ENCODE assay signal across 8 cellular contexts in genomic region chr2:237966565-237967462, GRCh38. TPM values are rescaled to one million over a fixed set of nuclear protein-coding genes. Genes with fewer than 3 reads are reported as not detected.
DNase-seq lines count a peak whose midpoint lies in the region; ATAC-seq and TF ChIP-seq lines count a peak whose summit lies in the region.

Gene UBE2F (plus strand): TSS chr2:237967014. CDS start chr2:237973108, 6,094 bp downstream.

- peaks cover 0 to 17% (median 3%) of the 10 kb centered on the region in 7 donors for H3K9me3 Mint-ChIP-seq in CD4-positive, CD25-positive, alpha-beta regulatory T cell
- peaks cover 17% of the 10 kb centered on the region for H3K9me3 Mint-ChIP-seq in activated CD8-positive, alpha-beta T cell treated with anti-CD3 and anti-CD28 coated beads for 36 hours

- H3K4me1 ChIP-seq in CD4-positive, CD25-positive, alpha-beta regulatory T cell (ENCODE audit: control insufficient read depth, insufficient read depth, low read length, poor library complexity, severe bottlenecking): peaks cover 35% of the 10 kb centered on the region
- H3K4me1 ChIP-seq in ectodermal cell (ENCODE audit: control insufficient read depth, insufficient read depth, low read length) (peaks cover 10% of the 10 kb centered on the region), lower lobe of right lung (peaks cover 36% of the 10 kb centered on the region)

- DNase-seq in CD4-positive, CD25-positive, alpha-beta regulatory T cell: peak; percentile 94 to 97 (median 97)
- peak; percentile 93 for DNase-seq in NCI-H82 treated with DMSO at 0.1 percent for 48 hours (lab: John Stamatoyannopoulos, UW; ENCODE audit: unreplicated experiment)
- peak; percentile 97 for DNase-seq in activated CD8-positive, alpha-beta T cell treated with anti-CD3 and anti-CD28 coated beads for 36 hours
- DNase-seq in lower lobe of right lung: peak; percentile 98
- peak; percentile 95 to 97 (median 96) for DNase-seq in stimulated activated CD4-positive, alpha-beta T cell treated with anti-CD3 and anti-CD28 coated beads, TNF-alpha, amount 100 ng/mL, for 24 hours (ENCODE audit: low read depth in 3 of 3)

- peak within 1 kb of the TSS; percentile 80 for H3K4me3 ChIP-seq in CD4-positive, CD25-positive, alpha-beta regulatory T cell (ENCODE audit: low read depth, low read length)
- H3K4me3 ChIP-seq in ectodermal cell (ENCODE audit: insufficient read depth, low read depth, low read length) (peak within 1 kb of the TSS; percentile 75), lower lobe of right lung (peak within 1 kb of the TSS; percentile 94)

- peaks cover 11% of the 10 kb centered on the region for H3K27me3 Mint-ChIP-seq in CD4-positive, CD25-positive, alpha-beta regulatory T cell
- H3K27me3 Mint-ChIP-seq in activated CD8-positive, alpha-beta T cell treated with anti-CD3 and anti-CD28 coated beads for 36 hours: no peaks in the 10 kb centered on the region

- CTCF ChIA-PET in activated CD8-positive, alpha-beta T cell treated with anti-CD3 and anti-CD28 coated beads for 36 hours (lab: Charles Lee): interaction anchor here (1.0 kb wide), 1 partner anchor 44 kb away, joined by 3 read pairs; no protein-coding TSS in a partner anchor

- H3K27ac ChIP-seq in CD4-positive, CD25-positive, alpha-beta regulatory T cell (ENCODE audit: insufficient read depth, low read length, poor library complexity, severe bottlenecking): peak within 1 kb of the TSS; percentile 41
- no peak within 1 kb of the TSS for H3K27ac ChIP-seq in ectodermal cell (ENCODE audit: insufficient read depth, low read depth, low read length, poor library complexity, severe bottlenecking)
- H3K27ac ChIP-seq in lower lobe of right lung: peak within 1 kb of the TSS; percentile 69

- H3K9me3 ChIP-seq in CD4-positive, CD25-positive, alpha-beta regulatory T cell (ENCODE audit: control insufficient read depth in 2 of 2, low read length in 2 of 2): peaks cover 10 to 14% of the 10 kb centered on the region in 2 experiments
- no peaks in the 10 kb centered on the region for H3K9me3 ChIP-seq in ectodermal cell (ENCODE audit: control insufficient read depth, low read length)
- H3K9me3 ChIP-seq in lower lobe of right lung: peaks cover 12% of the 10 kb centered on the region

- H3K4me1 Mint-ChIP-seq in CD4-positive, CD25-positive, alpha-beta regulatory T cell: peaks cover 19 to 45% (median 36%) of the 10 kb centered on the region in 4 donors
- peaks cover 39% of the 10 kb centered on the region for H3K4me1 Mint-ChIP-seq in activated CD8-positive, alpha-beta T cell treated with anti-CD3 and anti-CD28 coated beads for 36 hours (ENCODE audit: low read depth)

- peak within 1 kb of the TSS; percentile 88 to 97 (median 92) for H3K4me3 Mint-ChIP-seq in CD4-positive, CD25-positive, alpha-beta regulatory T cell
- peak within 1 kb of the TSS; percentile 80 for H3K4me3 Mint-ChIP-seq in activated CD8-positive, alpha-beta T cell treated with anti-CD3 and anti-CD28 coated beads for 36 hours

- 0% methylated on average over 123 of the region's 123 CpGs for WGBS in ectodermal cell, 2 experiments

- POLR2A ChIA-PET in activated CD8-positive, alpha-beta T cell treated with anti-CD3 and anti-CD28 coated beads for 36 hours (lab: Charles Lee): interaction anchor here (2.7 kb wide), 1 partner anchor 15 kb away, joined by 9 read pairs; no protein-coding TSS in a partner anchor

- intact Hi-C loops in activated CD8-positive, alpha-beta T cell treated with anti-CD3 and anti-CD28 coated beads for 36 hours (cut with micrococcal nuclease): loop anchor here (5.0 kb wide), 1 partner anchor 35 kb away; no protein-coding TSS in a partner anchor
- intact Hi-C loops in lower lobe of right lung (cut with DNase I): no loop called here

- TF ChIP-seq CTCF in activated CD8-positive, alpha-beta T cell treated with anti-CD3 and anti-CD28 coated beads for 36 hours (IDR thresholded peaks at IDR 0.05): no peak
- TF ChIP-seq CTCF in lower lobe of right lung (IDR thresholded peaks at IDR 0.05): no peak

- peaks cover 6% of the 10 kb centered on the region for H3K36me3 Mint-ChIP-seq in CD4-positive, CD25-positive, alpha-beta regulatory T cell
- H3K36me3 Mint-ChIP-seq in activated CD8-positive, alpha-beta T cell treated with anti-CD3 and anti-CD28 coated beads for 36 hours (ENCODE audit: low read depth): peaks cover 28% of the 10 kb centered on the region

- H3K27ac Mint-ChIP-seq in CD4-positive, CD25-positive, alpha-beta regulatory T cell: peak within 1 kb of the TSS; percentile 86 to 93 (median 93)
- peak within 1 kb of the TSS; percentile 73 for H3K27ac Mint-ChIP-seq in activated CD8-positive, alpha-beta T cell treated with anti-CD3 and anti-CD28 coated beads for 36 hours

- no peaks in the 10 kb centered on the region for H3K36me3 ChIP-seq in CD4-positive, CD25-positive, alpha-beta regulatory T cell (ENCODE audit: control insufficient read depth, insufficient read depth, low read length)
- no peaks in the 10 kb centered on the region for H3K36me3 ChIP-seq in ectodermal cell (ENCODE audit: control insufficient read depth, insufficient read depth, low read length)
- H3K36me3 ChIP-seq in lower lobe of right lung: no peaks in the 10 kb centered on the region

- no peaks in the 10 kb centered on the region for H3K27me3 ChIP-seq in CD4-positive, CD25-positive, alpha-beta regulatory T cell (ENCODE audit: control insufficient read depth, insufficient read depth, low read length)
- H3K27me3 ChIP-seq in ectodermal cell (ENCODE audit: control insufficient read depth, insufficient read depth, low read length, poor library complexity, severe bottlenecking) (no peaks in the 10 kb centered on the region), lower lobe of right lung (ENCODE audit: low read depth) (no peaks in the 10 kb centered on the region)

- ATAC-seq in CD4-positive, CD25-positive, alpha-beta regulatory T cell (ENCODE audit: low read depth in 2 of 2): peak; percentile 94 to 97
- ATAC-seq in GM19438 (IDR thresholded peaks at IDR 0.05; ENCODE audit: low read depth, unreplicated experiment): peak; percentile 97
- peak; percentile 81 for ATAC-seq in HG03575 (IDR thresholded peaks at IDR 0.05; ENCODE audit: extremely low read depth, insufficient number of reproducible peaks, low FRiP score, unreplicated experiment)
- peak; percentile 95 for ATAC-seq in activated CD8-positive, alpha-beta T cell treated with anti-CD3 and anti-CD28 coated beads for 36 hours
- ATAC-seq in lower lobe of right lung: peak; percentile 97 to 99

RNA-seq across cellular contexts. Expression of gene UBE2F, which starts in this region (rescaled TPM):
- total RNA-seq in CD4-positive, CD25-positive, alpha-beta regulatory T cell: 44.3 TPM
- 100 to 1,000 TPM in 3 of 4 donors, 10 to 100 TPM in 1; 75.2 to 137 (median 120) TPM for polyA plus RNA-seq in CD4-positive, CD25-positive, alpha-beta regulatory T cell
- total RNA-seq in activated CD8-positive, alpha-beta T cell treated with anti-CD3 and anti-CD28 coated beads for 36 hours: 10 to 100 TPM; 96.5 to 99.5 TPM
- polyA plus RNA-seq in ectodermal cell (2013, experiment 1 of 4): 46.5 TPM
- 46.4 TPM for polyA plus RNA-seq in ectodermal cell (2013, experiment 2 of 4)
- 40.3 TPM for polyA plus RNA-seq in ectodermal cell (2013, experiment 3 of 4)
- 43.9 TPM for polyA plus RNA-seq in ectodermal cell (2013, experiment 4 of 4)
- total RNA-seq in lower lobe of right lung: 59.5 TPM
